Comparison of ENCODE assay signal across 11 cellular contexts in the genomic region with DNA sequence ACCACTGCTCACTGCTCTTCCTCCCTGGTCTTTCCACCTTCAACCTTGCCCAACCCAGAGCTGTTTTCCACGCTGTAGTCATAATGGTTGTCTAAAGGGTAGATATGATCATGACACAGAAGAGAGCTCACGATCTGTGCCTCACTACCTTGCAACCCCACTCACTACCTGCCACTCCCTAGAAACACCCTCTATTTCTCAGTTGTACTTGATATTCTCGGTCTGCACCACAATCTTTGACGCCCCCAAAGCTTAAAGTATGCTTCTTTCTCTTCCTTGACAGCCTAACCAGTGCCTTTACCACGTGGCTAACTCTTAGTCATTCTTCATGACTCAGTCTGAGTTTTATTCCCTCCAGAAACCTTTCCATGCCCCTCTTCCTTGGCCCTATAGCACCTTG. TPM values are rescaled to one million over a fixed set of nuclear protein-coding genes. Genes with fewer than 3 reads are reported as not detected.
DNase-seq lines count a peak whose midpoint lies in the region; ATAC-seq and TF ChIP-seq lines count a peak whose summit lies in the region.
"Had no signal": no experiment of that assay in that cellular context is flagged by ENCODE, and none has a peak within 500 bp of the region (broad histone marks: within the 10 kb centered on the region; RNA-seq: fewer than 3 reads in every experiment).

No MANE protein-coding gene starts in this region.

- no peak for TF ChIP-seq CTCF in fibroblast of mammary gland (conservative IDR thresholded peaks at IDR 0.05; ENCODE audit: control insufficient read depth, insufficient read depth, low read depth, low read length)

- no peaks in the 10 kb centered on the region for H3K9me3 Mint-ChIP-seq in activated T-cell treated with anti-CD3 and anti-CD28 coated beads, Interleukin-2, amount 50 U/mL, for 4 hours
- peaks cover 9% of the 10 kb centered on the region for H3K9me3 Mint-ChIP-seq in stimulated activated naive CD8-positive, alpha-beta T cell treated with anti-CD3 and anti-CD28 coated beads, Interleukin-15, Interleukin-2, amounts not matched to agents 100 ng/mL and 50 ng/mL, for 24 hours

- H3K27ac Mint-ChIP-seq in stimulated activated naive CD8-positive, alpha-beta T cell treated with anti-CD3 and anti-CD28 coated beads, Interleukin-15, Interleukin-2, amounts not matched to agents 100 ng/mL and 50 ng/mL, for 24 hours, result peak overlapping the region; percentile 64

- H3K36me3 Mint-ChIP-seq in activated T-cell treated with anti-CD3 and anti-CD28 coated beads, Interleukin-2, amount 50 U/mL, for 4 hours (ENCODE audit: insufficient read depth), result no peaks in the 10 kb centered on the region
- H3K36me3 Mint-ChIP-seq in stimulated activated naive CD8-positive, alpha-beta T cell treated with anti-CD3 and anti-CD28 coated beads, Interleukin-15, Interleukin-2, amounts not matched to agents 100 ng/mL and 50 ng/mL, for 24 hours (ENCODE audit: low read depth), result peaks cover 13% of the 10 kb centered on the region

- DNase-seq in activated T-cell treated with anti-CD3 and anti-CD28 coated beads, Interleukin-2, amount 50 U/mL, for 4 hours, result no peak
- no peak for DNase-seq in activated T-cell treated with anti-CD3 and anti-CD28 coated beads for 4 hours
- peak; percentile 6 to 23 for DNase-seq in activated CD4-positive, alpha-beta T cell treated with anti-CD3 and anti-CD28 coated beads, Interleukin-2, amount 50 U/mL, for 48 hours
- peak; percentile 43 for DNase-seq in fibroblast of mammary gland (ENCODE audit: low read depth)
- DNase-seq in iPS-NIHi11 (ENCODE audit: low spot score), result no peak
- no peak for DNase-seq in SKM-1 (lab: John Stamatoyannopoulos, UW; ENCODE audit: unreplicated experiment)
- DNase-seq: DMS79, NCI-H2029, T-helper 17 cell had no signal

- peaks cover 20% of the 10 kb centered on the region for H3K4me1 Mint-ChIP-seq in activated T-cell treated with anti-CD3 and anti-CD28 coated beads, Interleukin-2, amount 50 U/mL, for 4 hours (ENCODE audit: low read depth)
- H3K4me1 Mint-ChIP-seq in stimulated activated naive CD8-positive, alpha-beta T cell treated with anti-CD3 and anti-CD28 coated beads, Interleukin-15, Interleukin-2, amounts not matched to agents 100 ng/mL and 50 ng/mL, for 24 hours (ENCODE audit: low read depth), result peaks cover 31% of the 10 kb centered on the region

- no peak overlapping the region for H3K4me3 ChIP-seq in fibroblast of mammary gland (ENCODE audit: control insufficient read depth, low read depth, low read length)

- peak overlapping the region; percentile 24 for H3K4me3 Mint-ChIP-seq in activated T-cell treated with anti-CD3 and anti-CD28 coated beads, Interleukin-2, amount 50 U/mL, for 4 hours
- peak overlapping the region; percentile 52 for H3K4me3 Mint-ChIP-seq in stimulated activated naive CD8-positive, alpha-beta T cell treated with anti-CD3 and anti-CD28 coated beads, Interleukin-15, Interleukin-2, amounts not matched to agents 100 ng/mL and 50 ng/mL, for 24 hours

- peak; percentile 73 to 74 for ATAC-seq in activated T-cell treated with anti-CD3 and anti-CD28 coated beads, Interleukin-2, amount 50 U/mL, for 4 hours
- ATAC-seq in GM21423 (IDR thresholded peaks at IDR 0.05; ENCODE audit: unreplicated experiment), result no peak
- ATAC-seq: T-helper 17 cell had no signal

- H3K27me3 Mint-ChIP-seq in activated T-cell treated with anti-CD3 and anti-CD28 coated beads, Interleukin-2, amount 50 U/mL, for 4 hours (ENCODE audit: low read depth), result peaks cover 20% of the 10 kb centered on the region
- peaks cover 34% of the 10 kb centered on the region for H3K27me3 Mint-ChIP-seq in stimulated activated naive CD8-positive, alpha-beta T cell treated with anti-CD3 and anti-CD28 coated beads, Interleukin-15, Interleukin-2, amounts not matched to agents 100 ng/mL and 50 ng/mL, for 24 hours

RNA-seq across cellular contexts. Expression of a gene that starts 9.0 kb away (rescaled TPM):
- not detected for total RNA-seq in activated T-cell treated with anti-CD3 and anti-CD28 coated beads, Interleukin-2, amount 50 U/mL, for 4 hours
- total RNA-seq: T-helper 17 cell had no signal

Comparison
In these comparisons a context has a peak if more than half of its experiments do, and no peak if none do; other contexts are left out.
1. DNase-seq: peak in activated CD4-positive, alpha-beta T cell treated with anti-CD3 and anti-CD28 coated beads, Interleukin-2, amount 50 U/mL, for 48 hours (2 of 2) and fibroblast of mammary gland (single experiment); none in activated T-cell treated with anti-CD3 and anti-CD28 coated beads, Interleukin-2, amount 50 U/mL, for 4 hours (single experiment), activated T-cell treated with anti-CD3 and anti-CD28 coated beads for 4 hours (single experiment), iPS-NIHi11 (single experiment) and SKM-1 (single experiment).